Comparison of ENCODE assay signal across 25 cellular contexts in genomic region chr20:4418141-4418540, GRCh38.
DNase-seq lines count a peak whose midpoint lies in the region; ATAC-seq, FAIRE-seq and TF ChIP-seq lines count a peak whose summit lies in the region.
"Had no signal": no experiment of that assay in that cellular context is flagged by ENCODE, and none has a peak within 500 bp of the region (broad histone marks: within the 10 kb centered on the region; RNA-seq: fewer than 3 reads in every experiment).

No MANE protein-coding gene starts in this region.

- H3K9me3 ChIP-seq in A549 (no peaks in the 10 kb centered on the region), K562 (replicated peaks; ENCODE audit: control insufficient read depth, insufficient read depth, low read depth, low read length) (no peaks in the 10 kb centered on the region)
- H3K9me3 ChIP-seq: BE2C had no signal

- H3K4me2 ChIP-seq in A549, result no peak overlapping the region
- no peak overlapping the region for H3K4me2 ChIP-seq in K562 (ENCODE audit: insufficient read depth, low read length)
- H3K4me2 ChIP-seq: BLaER1 had no signal

- TF ChIP-seq EP300 in A549 (IDR thresholded peaks at IDR 0.05) (no peak), Ishikawa (IDR thresholded peaks at IDR 0.05; ENCODE audit: borderline replicate concordance) (no peak), K562 (IDR thresholded peaks at IDR 0.05; ENCODE audit: low read length) (no peak)

- H3K79me2 ChIP-seq in K562 (ENCODE audit: control insufficient read depth, insufficient read depth, low read length), result no peaks in the 10 kb centered on the region

- CTCF ChIA-PET in A549 (lab: Yijun Ruan, JAX), result interaction anchor here (1.1 to 1.5 kb wide), 4 partner anchors 9 to 174 kb away, joined by 3 to 6 read pairs (median 3); no protein-coding TSS in a partner anchor
- CTCF ChIA-PET in K562 (lab: Yijun Ruan, JAX; ENCODE audit: low intra/inter-chr PET ratio), result no interaction called here

- no peaks in the 10 kb centered on the region for H4K20me1 ChIP-seq in K562 (replicated peaks; ENCODE audit: control insufficient read depth, insufficient read depth, low read length)
- H4K20me1 ChIP-seq: BLaER1 had no signal

- H2AFZ ChIP-seq in K562 (ENCODE audit: low read depth, low read length), result no peak overlapping the region

- peaks cover 0 to 7% (median 5%) of the 10 kb centered on the region in 5 donors for H3K27me3 Mint-ChIP-seq in naive thymus-derived CD8-positive, alpha-beta T cell
- H3K27me3 Mint-ChIP-seq: CD4-positive, CD25-positive, alpha-beta regulatory T cell had no signal

- no peak for DNase-seq in A549 (ENCODE audit: low read depth in 1 of 2, low spot score in 1 of 2)
- DNase-seq in K562 (ENCODE audit: extremely low read depth in 1 of 4, low spot score in 3 of 4), result no peak
- no peak for DNase-seq in activated CD8-positive, alpha-beta memory T cell treated with anti-CD3 and anti-CD28 coated beads for 24 hours
- no peak for DNase-seq in naive thymus-derived CD8-positive, alpha-beta T cell
- DNase-seq: 8988T; BE2C; C1 segment of cervical spinal cord; CD4-positive, alpha-beta memory T cell; CD4-positive, CD25-positive, alpha-beta regulatory T cell; CD8-positive, alpha-beta memory T cell; COR-L47; DMS 273 treated with DMSO at 0.1 percent for 48 hours; DMS153; DMS53; DMS79; DND-41; EL; GDM1 had no signal

- no peaks in the 10 kb centered on the region for H3K27me3 ChIP-seq in K562 (ENCODE audit: control insufficient read depth in 2 of 2, insufficient read depth in 2 of 2, low read length in 2 of 2)
- H3K27me3 ChIP-seq: BE2C, BLaER1 had no signal

- H3K9me1 ChIP-seq in K562 (ENCODE audit: control insufficient read depth, insufficient read depth, low read length), result no peaks in the 10 kb centered on the region

- POLR2A ChIA-PET in A549 (lab: Yijun Ruan, JAX), result no interaction called here
- POLR2A ChIA-PET in K562 (lab: Yijun Ruan, JAX), result no interaction called here
- POLR2A ChIA-PET in naive thymus-derived CD8-positive, alpha-beta T cell (lab: Charles Lee), result no interaction called here

- no peak overlapping the region for H3K9ac ChIP-seq in K562 (ENCODE audit: insufficient read depth in 1 of 2, low read depth in 2 of 2, low read length in 2 of 2)
- H3K9ac ChIP-seq: BLaER1 had no signal

- ATAC-seq in A549 (no peak), K562 (no peak)
- ATAC-seq in naive thymus-derived CD8-positive, alpha-beta T cell, result no peak
- ATAC-seq: GM12878 had no signal

- in situ Hi-C loops in K562 (cut with MboI), result no loop called here

- TF ChIP-seq CTCF in A549 (IDR thresholded peaks at IDR 0.05), result no peak
- no peak for TF ChIP-seq CTCF in K562 (IDR thresholded peaks at IDR 0.05 in 2 of 3, conservative IDR thresholded peaks at IDR 0.05 in 1 of 3; ENCODE audit: insufficient read depth in 2 of 3, low read depth in 1 of 3, low read length in 3 of 3)

- no peaks in the 10 kb centered on the region for H3K36me3 ChIP-seq in K562 (ENCODE audit: control insufficient read depth, insufficient read depth, low read length)
- H3K36me3 ChIP-seq: BE2C, BLaER1 had no signal

- peaks cover 0 to 8% (median 0%) of the 10 kb centered on the region in 9 donors for H3K9me3 Mint-ChIP-seq in naive thymus-derived CD8-positive, alpha-beta T cell

- TF ChIP-seq RAD21 in A549 (conservative IDR thresholded peaks at IDR 0.05 in 1 of 2, IDR thresholded peaks at IDR 0.05 in 1 of 2) (no peak), Ishikawa (IDR thresholded peaks at IDR 0.05; ENCODE audit: low read depth) (no peak), K562 (CRISPR knock-in tag; conservative IDR thresholded peaks at IDR 0.05 in 1 of 2, IDR thresholded peaks at IDR 0.05 in 1 of 2) (no peak)

- no peak overlapping the region for H3K4me3 Mint-ChIP-seq in naive thymus-derived CD8-positive, alpha-beta T cell
- H3K4me3 Mint-ChIP-seq: CD14-positive monocyte; CD4-positive, alpha-beta memory T cell; CD4-positive, CD25-positive, alpha-beta regulatory T cell; CD8-positive, alpha-beta memory T cell had no signal

- peaks cover 0 to 5% (median 0%) of the 10 kb centered on the region in 4 donors for H3K4me1 Mint-ChIP-seq in naive thymus-derived CD8-positive, alpha-beta T cell
- H3K4me1 Mint-ChIP-seq: CD4-positive, alpha-beta memory T cell; CD4-positive, CD25-positive, alpha-beta regulatory T cell; CD8-positive, alpha-beta memory T cell had no signal

- WGBS in A549 (ENCODE audit: missing lambda C conversion rate), result 66% methylated on average over 4 of the region's 4 CpGs
- 4% methylated on average over 4 of the region's 4 CpGs for WGBS in K562 (ENCODE audit: insufficient coverage, low coverage, missing lambda C conversion rate)

- H3K36me3 Mint-ChIP-seq in naive thymus-derived CD8-positive, alpha-beta T cell, result no peaks in the 10 kb centered on the region
- H3K36me3 Mint-ChIP-seq: CD4-positive, alpha-beta memory T cell; CD4-positive, CD25-positive, alpha-beta regulatory T cell had no signal

- no peak overlapping the region for H3K4me3 ChIP-seq in A549
- H3K4me3 ChIP-seq in K562, result no peak overlapping the region
- H3K4me3 ChIP-seq: BLaER1, GM12878 had no signal

- H3K27ac ChIP-seq in A549 (no peak overlapping the region), K562 (ENCODE audit: extremely low read depth, low read depth, low read length) (no peak overlapping the region)
- H3K27ac ChIP-seq: BLaER1 had no signal

- no peaks in the 10 kb centered on the region for H3K4me1 ChIP-seq in A549
- no peaks in the 10 kb centered on the region for H3K4me1 ChIP-seq in K562 (replicated peaks in 1 of 2; ENCODE audit: control insufficient read depth in 2 of 2, insufficient read depth in 2 of 2, low read length in 2 of 2)
- H3K4me1 ChIP-seq: BE2C, BLaER1 had no signal

- no TSS peak for BruUV-seq in K562 (replicated peaks; lab: Mats Ljungman, UMichigan)

- no peak for TF ChIP-seq POLR2A in A549 (IDR thresholded peaks at IDR 0.05; ENCODE audit: low read length)
- no peak for TF ChIP-seq POLR2A in K562 (conservative IDR thresholded peaks at IDR 0.05)

- intact Hi-C loops in K562 (cut with micrococcal nuclease), result no loop called here

- H3K27ac Mint-ChIP-seq in naive thymus-derived CD8-positive, alpha-beta T cell, result no peak overlapping the region
- H3K27ac Mint-ChIP-seq: CD14-positive monocyte; CD4-positive, alpha-beta memory T cell; CD4-positive, CD25-positive, alpha-beta regulatory T cell; CD8-positive, alpha-beta memory T cell had no signal

- FAIRE-seq in A549 (lab: Jason Lieb, UNC), result peak; percentile 51
- no peak for FAIRE-seq in K562 (lab: Jason Lieb, UNC)
- FAIRE-seq: A204.1, GM12878, GM12892, GM18507 had no signal

TF ChIP-seq in A549, 52 proteins besides CTCF, POLR2A, EP300 and RAD21:
- TF ChIP-seq ZC3H11A (IDR thresholded peaks at IDR 0.05), result no peak
- no peak for TF ChIP-seq PBX3 (IDR thresholded peaks at IDR 0.05)
TF ChIP-seq in A549: peak in this region for 0.

TF ChIP-seq in Ishikawa, 13 proteins besides CTCF, POLR2A, EP300 and RAD21:
- no peak for TF ChIP-seq TCF12 (IDR thresholded peaks at IDR 0.05; ENCODE audit: low read depth)
- TF ChIP-seq USF1 (IDR thresholded peaks at IDR 0.05), result peak; percentile 58

TF ChIP-seq in K562, 482 proteins besides CTCF, POLR2A, EP300 and RAD21 (continues in another document):
- no peak for TF ChIP-seq ZNF354B (CRISPR knock-in tag; IDR thresholded peaks at IDR 0.05)
- no peak for TF ChIP-seq FOXJ3 (CRISPR knock-in tag; IDR thresholded peaks at IDR 0.05)
- no peak for TF ChIP-seq MAFK (IDR thresholded peaks at IDR 0.05; ENCODE audit: low read length)
- TF ChIP-seq KDM5B (IDR thresholded peaks at IDR 0.05; ENCODE audit: insufficient replicate concordance, low read depth, low read length), result no peak
- TF ChIP-seq CGGBP1 (CRISPR knock-in tag; IDR thresholded peaks at IDR 0.05), result no peak
- TF ChIP-seq ZNF224 (CRISPR knock-in tag; IDR thresholded peaks at IDR 0.05), result no peak
- TF ChIP-seq NFE2 (IDR thresholded peaks at IDR 0.05; ENCODE audit: low read depth), result no peak
- no peak for TF ChIP-seq SMARCE1 (IDR thresholded peaks at IDR 0.05)
- TF ChIP-seq TSHZ1 (CRISPR knock-in tag; IDR thresholded peaks at IDR 0.05), result no peak
- TF ChIP-seq ZNF174 (CRISPR knock-in tag; IDR thresholded peaks at IDR 0.05), result no peak
- TF ChIP-seq BMI1 (IDR thresholded peaks at IDR 0.05; ENCODE audit: low read length), result no peak
- TF ChIP-seq RBM25 (IDR thresholded peaks at IDR 0.05; ENCODE audit: low read depth, low read length, severe bottlenecking), result peak; percentile 60
